Comparison of ENCODE assay signal across 8 cellular contexts in the genomic region with DNA sequence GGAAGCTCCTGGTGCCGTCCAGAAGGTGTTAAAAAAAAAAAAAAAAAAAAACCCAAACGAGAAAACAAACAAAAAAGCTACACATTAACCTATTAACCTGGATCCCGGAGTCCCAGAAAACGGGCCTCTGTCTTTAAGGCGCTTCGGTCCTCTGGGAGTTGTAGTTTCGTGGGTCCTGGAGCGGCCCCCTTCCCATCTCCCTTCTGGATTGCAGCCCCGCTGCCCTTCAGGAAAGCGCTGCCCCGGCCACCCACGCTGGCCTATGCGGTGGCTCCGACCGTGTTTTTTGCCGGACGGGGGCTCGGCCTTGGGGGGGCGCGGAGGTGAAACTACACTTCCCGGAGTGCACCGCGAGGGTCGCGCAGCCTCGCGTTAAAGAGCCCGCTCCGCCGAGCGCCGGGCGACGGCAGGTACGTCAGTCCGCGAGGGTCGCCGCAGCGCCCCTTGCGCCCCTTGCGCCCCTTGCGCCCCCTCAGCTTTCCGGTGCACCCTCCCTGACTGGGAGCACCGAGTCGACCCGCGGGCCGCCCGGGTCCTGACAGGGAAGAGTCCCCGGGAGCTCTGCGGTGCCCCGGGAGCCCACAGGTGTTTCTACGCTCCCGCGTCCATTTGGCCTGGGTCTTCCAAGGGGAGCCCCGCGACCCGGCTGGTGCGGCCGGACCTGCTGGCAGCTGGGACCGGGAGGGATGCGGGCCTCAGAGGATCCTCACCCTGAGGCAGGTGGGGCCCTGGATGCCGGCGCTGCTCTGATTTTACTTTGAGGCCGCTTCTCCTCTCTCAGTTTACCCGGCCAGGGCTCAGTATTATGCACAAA. TPM values are rescaled to one million over a fixed set of nuclear protein-coding genes. Genes with fewer than 3 reads are reported as not detected.
DNase-seq lines count a peak whose midpoint lies in the region; ATAC-seq and TF ChIP-seq lines count a peak whose summit lies in the region.

TSS of gene FCSK (plus strand) at position 375 of the 814 bp plus-strand sequence. CDS start 8,596 bp downstream, outside the sequence.

- H3K4me3 ChIP-seq in KMS-11 (IDR thresholded peaks at IDR 0.05; ENCODE audit: insufficient read depth, low read depth, low read length): no peak within 1 kb of the TSS
- peak within 1 kb of the TSS; percentile 86 for H3K4me3 ChIP-seq in right cardiac atrium (ENCODE audit: low read length)
- peak within 1 kb of the TSS; percentile 79 to 83 for H3K4me3 ChIP-seq in uterus

- intact Hi-C loops in right cardiac atrium (cut with DNase I): no loop called here
- intact Hi-C loops in uterus (cut with DNase I; ENCODE audit: low total_unique reads): no loop called here

- DNase-seq in GDM1 (lab: John Stamatoyannopoulos, UW) (peak; percentile 14), T follicular helper cell (ENCODE audit: low read depth) (peak; percentile 36), amniotic epithelial cell (ENCODE audit: low read depth) (peak; percentile 54), right cardiac atrium (peak; percentile 68 to 87 (median 86)), putamen (ENCODE audit: low spot score) (peak; percentile 57), uterus (peak; percentile 65 to 71)

- H3K9me3 ChIP-seq in right cardiac atrium (ENCODE audit: control insufficient read depth, low read length) (no peaks in the 10 kb centered on the region), uterus (no peaks in the 10 kb centered on the region)

- no peaks in the 10 kb centered on the region for H3K27me3 ChIP-seq in KMS-11 (ENCODE audit: insufficient read depth, low read depth)
- H3K27me3 ChIP-seq in right cardiac atrium (ENCODE audit: control insufficient read depth, insufficient read depth): no peaks in the 10 kb centered on the region
- no peaks in the 10 kb centered on the region for H3K27me3 ChIP-seq in uterus

- peak within 1 kb of the TSS; percentile 97 for H2AFZ ChIP-seq in KMS-11 (ENCODE audit: low read depth)

- ATAC-seq in GM21737 (IDR thresholded peaks at IDR 0.05; ENCODE audit: unreplicated experiment): peak; percentile 73
- peak; percentile 91 to 95 for ATAC-seq in right cardiac atrium

- peak within 1 kb of the TSS; percentile 77 for H3K4me2 ChIP-seq in KMS-11

- peaks cover 13% of the 10 kb centered on the region for H3K4me1 ChIP-seq in KMS-11 (ENCODE audit: low read depth, poor library complexity, severe bottlenecking)
- H3K4me1 ChIP-seq in right cardiac atrium (ENCODE audit: control insufficient read depth, insufficient read depth, low read length): no peaks in the 10 kb centered on the region
- peaks cover 0 to 4% of the 10 kb centered on the region in 2 donors for H3K4me1 ChIP-seq in uterus

- H3K27ac ChIP-seq in KMS-11: peak within 1 kb of the TSS; percentile 83
- H3K27ac ChIP-seq in right cardiac atrium (ENCODE audit: low read length): peak within 1 kb of the TSS; percentile 93
- peak within 1 kb of the TSS; percentile 93 to 96 for H3K27ac ChIP-seq in uterus

- peak within 1 kb of the TSS; percentile 92 for H3K9ac ChIP-seq in KMS-11

- under 1% methylated on average over 67 of the region's 67 CpGs for WGBS in right cardiac atrium

- H3K36me3 ChIP-seq in KMS-11 (ENCODE audit: insufficient read depth) (no peaks in the 10 kb centered on the region), uterus (no peaks in the 10 kb centered on the region)

- no peaks in the 10 kb centered on the region for H4K20me1 ChIP-seq in KMS-11 (ENCODE audit: insufficient read depth)

- peak in 1 of 2 donors; percentile 37 for TF ChIP-seq POLR2A in uterus (IDR thresholded peaks at IDR 0.05)

- no peak for TF ChIP-seq CTCF in KMS-11 (conservative IDR thresholded peaks at IDR 0.05; ENCODE audit: low read depth, low read length)
- no peak for TF ChIP-seq CTCF in uterus (IDR thresholded peaks at IDR 0.05)

- H3K79me2 ChIP-seq in KMS-11 (ENCODE audit: insufficient read depth, low read depth): no peaks in the 10 kb centered on the region; the same call in 1 of the 2 replicates

RNA-seq across cellular contexts. Expression of gene FCSK, which starts in this region (rescaled TPM):
- total RNA-seq in right cardiac atrium (10 to 100 TPM; 10.4 to 12.3 (median 11.7) TPM), uterus (10 to 100 TPM; 12.1 to 65.3 (median 22.9) TPM)
- 8.3 TPM for polyA plus RNA-seq in right cardiac atrium

Comparison
In these comparisons a context has a peak if more than half of its experiments do, and no peak if none do; other contexts are left out.
1. DNase-seq: peak in every context shown above with its lines; median percentile 86 in right cardiac atrium; 68 in uterus; 57 in putamen; 54 in amniotic epithelial cell; 36 in T follicular helper cell; 14 in GDM1.